18 cellular contexts compared by ENCODE assay signal in the genomic region with DNA sequence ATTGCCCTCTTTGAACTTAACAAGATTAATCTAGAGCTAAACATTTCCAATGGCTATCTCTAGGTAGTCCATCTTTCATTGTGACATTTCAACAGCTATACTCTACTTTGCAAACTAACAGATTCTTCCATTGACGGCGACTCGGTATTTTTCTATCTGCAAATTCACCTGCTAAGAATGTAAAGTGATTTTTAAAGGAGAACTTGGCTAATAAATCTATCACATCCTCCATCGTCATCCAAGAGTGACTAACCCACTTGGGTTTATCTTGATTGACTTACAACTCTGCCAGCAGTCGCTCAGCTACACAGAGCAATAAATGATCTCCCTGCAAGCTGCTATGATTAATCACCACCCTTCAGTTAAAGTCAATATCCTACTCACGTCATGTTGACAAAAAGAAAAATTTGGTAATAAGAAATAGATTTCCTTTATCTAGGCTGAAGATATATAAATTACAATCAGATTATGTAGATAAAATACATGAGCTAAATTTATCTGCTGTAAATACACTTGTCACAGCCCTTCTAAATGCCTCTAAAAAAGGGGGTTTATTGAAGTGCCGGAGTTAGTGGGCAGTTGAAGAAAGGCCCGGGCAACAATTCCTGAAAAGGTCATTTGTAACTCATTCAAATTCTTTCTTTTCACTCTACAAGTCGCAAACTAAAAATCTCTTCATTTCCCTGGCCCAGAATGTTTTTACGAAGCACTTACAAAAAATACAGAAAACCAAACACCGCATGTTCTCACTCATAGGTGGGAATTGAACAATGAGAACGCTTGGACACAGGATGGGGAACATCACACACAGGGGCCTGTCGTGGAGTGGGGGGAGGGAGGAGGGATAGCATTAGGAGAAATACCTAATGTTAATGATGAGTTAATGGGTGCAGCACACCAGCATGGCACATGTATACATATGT.
A peak's percentile ranks its signal among the peaks of the same experiment; 100 is the strongest.
DNase-seq lines count a peak whose midpoint lies in the region; ATAC-seq and TF ChIP-seq lines count a peak whose summit lies in the region.
"Had no signal": no experiment of that assay in that cellular context is flagged by ENCODE, and none has a peak within 500 bp of the region (broad histone marks: within the 10 kb centered on the region; RNA-seq: fewer than 3 reads in every experiment).

No MANE protein-coding gene starts in this region.

- H3K4me3 ChIP-seq in HEK293 (ENCODE audit: low read depth, low read length) (no peak overlapping the region), psoas muscle (no peak overlapping the region)
- H3K4me3 ChIP-seq: BLaER1, coronary artery, esophagus muscularis mucosa, HAP-1, heart left ventricle had no signal

- H3K9me3 ChIP-seq in HEK293 (ENCODE audit: control insufficient read depth, insufficient read depth, low read depth, low read length) (no peaks in the 10 kb centered on the region), psoas muscle (no peaks in the 10 kb centered on the region)
- H3K9me3 ChIP-seq: HAP-1 had no signal

- no peaks in the 10 kb centered on the region for H3K27me3 ChIP-seq in psoas muscle (ENCODE audit: insufficient read depth in 3 of 3, low read length in 2 of 3)
- H3K27me3 ChIP-seq: BLaER1, esophagus muscularis mucosa, heart left ventricle had no signal

- WGBS in psoas muscle, 3 donors = 74 to 78% (median 76%) methylated on average over 13 of the region's 13 CpGs

- DNase-seq in NCI-H82 (lab: John Stamatoyannopoulos, UW) = peak; percentile 69
- peak; percentile 29 for DNase-seq in dermis blood vessel endothelial cell
- DNase-seq in psoas muscle = no peak
- DNase-seq in NCI-H1105 treated with DMSO at 0.1 percent for 48 hours (lab: John Stamatoyannopoulos, UW) = no peak
- DNase-seq in DMS153 (lab: John Stamatoyannopoulos, UW) = no peak
- no peak for DNase-seq in DMS153 treated with DMSO at 0.1 percent for 48 hours (lab: John Stamatoyannopoulos, UW; ENCODE audit: unreplicated experiment)
- DNase-seq: activated CD4-positive, CD25-positive, alpha-beta regulatory T cell treated with anti-CD3 and anti-CD28 coated beads, Interleukin-2, amount 50 U/mL, for 72 hours; activated effector memory CD4-positive, alpha-beta T cell treated with anti-CD3 and anti-CD28 coated beads, Interleukin-2, amount 50 U/mL, for 16 hours; aorta; heart left ventricle; MV-4-11; NCI-H2081; stimulated activated CD4-positive, alpha-beta T cell treated with anti-CD3 and anti-CD28 coated beads, Interleukin-4, amount 100 ng/mL, for 4 hours had no signal

- no peak for TF ChIP-seq CTCF in HEK293 (tag by site-specific recombination; IDR thresholded peaks at IDR 0.05)
- no peak for TF ChIP-seq CTCF in psoas muscle (IDR thresholded peaks at IDR 0.05)

- peaks cover 13% of the 10 kb centered on the region for H3K4me1 ChIP-seq in HEK293 (ENCODE audit: control insufficient read depth, insufficient read depth, low read length)
- no peaks in the 10 kb centered on the region for H3K4me1 ChIP-seq in psoas muscle

- POLR2A ChIA-PET in HEK293 (lab: Yijun Ruan, JAX) = no interaction called here

- ATAC-seq in psoas muscle = peak; percentile 61 to 82 (median 76)
- ATAC-seq: heart left ventricle had no signal

- H3K36me3 ChIP-seq in HEK293 (ENCODE audit: control insufficient read depth in 2 of 2, insufficient read depth in 1 of 2, low read length in 2 of 2) (peaks cover 0 to 10% of the 10 kb centered on the region in 2 experiments; a peak in 1 of 3 replicates), psoas muscle (ENCODE audit: insufficient read depth in 1 of 2, low read depth in 1 of 2) (peaks cover 0 to 2% of the 10 kb centered on the region in 2 donors)
- H3K36me3 ChIP-seq: HAP-1 had no signal

- CTCF ChIA-PET in HEK293 (lab: Yijun Ruan, JAX) = no interaction called here

- no peak overlapping the region; the same call in 1 of the 2 replicates for H3K27ac ChIP-seq in HEK293 (ENCODE audit: extremely low read depth, low read depth, low read length)
- H3K27ac ChIP-seq in psoas muscle = no peak overlapping the region
- H3K27ac ChIP-seq: BLaER1, coronary artery, esophagus muscularis mucosa had no signal

- intact Hi-C loops in psoas muscle (cut with DNase I) = no loop called here

TF ChIP-seq in HEK293, 187 proteins besides CTCF, POLR2A, EP300 and RAD21 (continues in another document):
- TF ChIP-seq ZNF529 (tag by site-specific recombination; IDR thresholded peaks at IDR 0.05; ENCODE audit: insufficient replicate concordance) (no peak), ZSCAN23 (tag by site-specific recombination; IDR thresholded peaks at IDR 0.05) (peak; percentile 63; the same call in 1 of the 2 replicates), YY2 (tag by site-specific recombination; IDR thresholded peaks at IDR 0.05) (no peak), SP2 (tag by site-specific recombination; IDR thresholded peaks at IDR 0.05) (peak; percentile 73), HOXA7 (CRISPR knock-in tag; IDR thresholded peaks at IDR 0.05; ENCODE audit: borderline replicate concordance) (no peak), ZNF660 (tag by site-specific recombination; IDR thresholded peaks at IDR 0.05) (peak; percentile 83), ZNF174 (tag by site-specific recombination; IDR thresholded peaks at IDR 0.05) (no peak), ZNF629 (tag by site-specific recombination; IDR thresholded peaks at IDR 0.05) (peak; percentile 96), MYNN (tag by site-specific recombination; IDR thresholded peaks at IDR 0.05; ENCODE audit: borderline replicate concordance) (no peak), ZNF645 (tag by site-specific recombination; IDR thresholded peaks at IDR 0.05) (no peak), ZNF776 (tag by site-specific recombination; IDR thresholded peaks at IDR 0.05; ENCODE audit: borderline replicate concordance) (no peak), ZNF175 (tag by site-specific recombination; IDR thresholded peaks at IDR 0.05) (no peak), ZNF624 (tag by site-specific recombination; IDR thresholded peaks at IDR 0.05) (no peak), OVOL3 (tag by site-specific recombination; IDR thresholded peaks at IDR 0.05) (peak; percentile 89), ZFP69B (tag by site-specific recombination; IDR thresholded peaks at IDR 0.05) (peak; percentile 70), PRDM4 (tag by site-specific recombination; IDR thresholded peaks at IDR 0.05) (peak; percentile 90), ZNF416 (tag by site-specific recombination; IDR thresholded peaks at IDR 0.05) (no peak)
- TF ChIP-seq, protein P1, sequence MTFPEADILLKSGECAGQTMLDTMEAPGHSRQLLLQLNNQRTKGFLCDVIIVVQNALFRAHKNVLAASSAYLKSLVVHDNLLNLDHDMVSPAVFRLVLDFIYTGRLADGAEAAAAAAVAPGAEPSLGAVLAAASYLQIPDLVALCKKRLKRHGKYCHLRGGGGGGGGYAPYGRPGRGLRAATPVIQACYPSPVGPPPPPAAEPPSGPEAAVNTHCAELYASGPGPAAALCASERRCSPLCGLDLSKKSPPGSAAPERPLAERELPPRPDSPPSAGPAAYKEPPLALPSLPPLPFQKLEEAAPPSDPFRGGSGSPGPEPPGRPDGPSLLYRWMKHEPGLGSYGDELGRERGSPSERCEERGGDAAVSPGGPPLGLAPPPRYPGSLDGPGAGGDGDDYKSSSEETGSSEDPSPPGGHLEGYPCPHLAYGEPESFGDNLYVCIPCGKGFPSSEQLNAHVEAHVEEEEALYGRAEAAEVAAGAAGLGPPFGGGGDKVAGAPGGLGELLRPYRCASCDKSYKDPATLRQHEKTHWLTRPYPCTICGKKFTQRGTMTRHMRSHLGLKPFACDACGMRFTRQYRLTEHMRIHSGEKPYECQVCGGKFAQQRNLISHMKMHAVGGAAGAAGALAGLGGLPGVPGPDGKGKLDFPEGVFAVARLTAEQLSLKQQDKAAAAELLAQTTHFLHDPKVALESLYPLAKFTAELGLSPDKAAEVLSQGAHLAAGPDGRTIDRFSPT (tag by site-specific recombination; IDR thresholded peaks at IDR 0.05) = peak; percentile 96
- TF ChIP-seq, protein P2, sequence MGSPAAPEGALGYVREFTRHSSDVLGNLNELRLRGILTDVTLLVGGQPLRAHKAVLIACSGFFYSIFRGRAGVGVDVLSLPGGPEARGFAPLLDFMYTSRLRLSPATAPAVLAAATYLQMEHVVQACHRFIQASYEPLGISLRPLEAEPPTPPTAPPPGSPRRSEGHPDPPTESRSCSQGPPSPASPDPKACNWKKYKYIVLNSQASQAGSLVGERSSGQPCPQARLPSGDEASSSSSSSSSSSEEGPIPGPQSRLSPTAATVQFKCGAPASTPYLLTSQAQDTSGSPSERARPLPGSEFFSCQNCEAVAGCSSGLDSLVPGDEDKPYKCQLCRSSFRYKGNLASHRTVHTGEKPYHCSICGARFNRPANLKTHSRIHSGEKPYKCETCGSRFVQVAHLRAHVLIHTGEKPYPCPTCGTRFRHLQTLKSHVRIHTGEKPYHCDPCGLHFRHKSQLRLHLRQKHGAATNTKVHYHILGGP (tag by site-specific recombination; IDR thresholded peaks at IDR 0.05) = peak; percentile 62

Comparison
In these comparisons a context has a peak if more than half of its experiments do, and no peak if none do; other contexts are left out.
1. DNase-seq: peak in NCI-H82 (single experiment) and dermis blood vessel endothelial cell (single experiment); none in psoas muscle (0 of 2), NCI-H1105 treated with DMSO at 0.1 percent for 48 hours (single experiment), DMS153 (single experiment) and DMS153 treated with DMSO at 0.1 percent for 48 hours (single experiment).